In the genomic region with DNA sequence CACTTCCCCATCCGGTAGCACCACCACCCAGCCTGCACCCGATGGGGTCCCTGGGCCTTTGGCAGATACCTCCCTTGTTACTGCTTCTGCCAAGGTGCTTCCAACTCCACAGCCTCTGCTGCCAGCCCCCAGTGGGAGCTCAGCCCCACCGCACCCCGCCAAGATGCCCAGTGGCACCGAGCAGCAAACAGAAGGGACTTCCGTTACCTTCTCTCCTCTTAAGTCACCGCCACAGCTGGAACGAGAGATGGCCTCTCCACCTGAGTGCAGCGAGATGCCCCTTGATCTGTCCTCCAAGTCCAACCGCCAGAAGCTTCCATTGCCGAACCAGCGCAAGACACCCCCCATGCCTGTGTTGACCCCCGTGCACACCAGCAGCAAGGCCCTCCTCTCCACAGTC, we compare ENCODE assay signal across 21 cellular contexts. TPM values are rescaled to one million over a fixed set of nuclear protein-coding genes. Genes with fewer than 3 reads are reported as not detected.
DNase-seq lines count a peak whose midpoint lies in the region; ATAC-seq, FAIRE-seq and TF ChIP-seq lines count a peak whose summit lies in the region.
"Had no signal": no experiment of that assay in that cellular context is flagged by ENCODE, and none has a peak within 500 bp of the region (broad histone marks: within the 10 kb centered on the region; RNA-seq: fewer than 3 reads in every experiment).

No MANE protein-coding gene starts in this region.

- no peak overlapping the region for H3K18ac ChIP-seq in IMR-90 (ENCODE audit: low read depth, low read length)

- no peaks in the 10 kb centered on the region for H3K9me3 Mint-ChIP-seq in central memory CD8-positive, alpha-beta T cell
- H3K9me3 Mint-ChIP-seq: CD4-positive, alpha-beta T cell; CD8-positive, alpha-beta T cell had no signal

- no peaks in the 10 kb centered on the region for H3K9me3 ChIP-seq in IMR-90 (ENCODE audit: control insufficient read depth, insufficient read depth, low read length)
- H3K9me3 ChIP-seq in kidney (ENCODE audit: control insufficient read depth in 1 of 2, low read length in 2 of 2) = no peaks in the 10 kb centered on the region
- H3K9me3 ChIP-seq in GM23248 (ENCODE audit: low read depth) = no peaks in the 10 kb centered on the region
- H3K9me3 ChIP-seq in smooth muscle cell (replicated peaks; ENCODE audit: low read depth) = no peaks in the 10 kb centered on the region
- H3K9me3 ChIP-seq: BLaER1 treated with 17β-estradiol and CSF1 and Interleukin-3, amounts not matched to agents 10 nM and 100 nM; Caco-2 had no signal

- H3K9me2 ChIP-seq in GM23248 (ENCODE audit: insufficient read depth) = no peaks in the 10 kb centered on the region

- no peak for TF ChIP-seq RAD21 in IMR-90 (IDR thresholded peaks at IDR 0.05; ENCODE audit: low read length)

- no peak overlapping the region for H3K14ac ChIP-seq in IMR-90 (replicated peaks; ENCODE audit: low read depth, low read length)

- no peak overlapping the region for H3K9ac ChIP-seq in IMR-90 (ENCODE audit: low read depth, low read length)
- H3K9ac ChIP-seq in kidney (ENCODE audit: low read length in 2 of 2) = no peak overlapping the region
- H3K9ac ChIP-seq in GM23248 = no peak overlapping the region
- H3K9ac ChIP-seq in smooth muscle cell (ENCODE audit: low read depth) = no peak overlapping the region
- H3K9ac ChIP-seq: BLaER1 treated with 17β-estradiol and CSF1 and Interleukin-3, amounts not matched to agents 10 nM and 100 nM had no signal

- H3K27ac ChIP-seq in IMR-90 (ENCODE audit: insufficient read depth, low read length) (no peak overlapping the region), kidney (ENCODE audit: low read depth in 2 of 2, low read length in 2 of 2) (no peak overlapping the region), GM23248 (no peak overlapping the region), smooth muscle cell (ENCODE audit: low read depth) (no peak overlapping the region)
- H3K27ac ChIP-seq: BLaER1 treated with 17β-estradiol and CSF1 and Interleukin-3, amounts not matched to agents 10 nM and 100 nM; C4-2B had no signal

- H3K79me1 ChIP-seq in IMR-90 (ENCODE audit: low read depth in 1 of 2, low read length in 2 of 2) = no peaks in the 10 kb centered on the region; a peak in 1 of 4 replicates

- CTCF ChIA-PET in IMR-90 (lab: Yijun Ruan, JAX) = no interaction called here

- no peak for DNase-seq in IMR-90
- no peak for DNase-seq in central memory CD8-positive, alpha-beta T cell (ENCODE audit: low spot score in 2 of 2)
- DNase-seq in kidney = peak; percentile 56
- no peak for DNase-seq in GM23248
- no peak for DNase-seq in AML-193 (lab: John Stamatoyannopoulos, UW)
- DNase-seq in smooth muscle cell (lab: John Stamatoyannopoulos, UW; ENCODE audit: unreplicated experiment) = no peak
- DNase-seq: 8988T; ACHN; Caco-2; Calu3; CD4-positive, alpha-beta T cell; CD8-positive, alpha-beta T cell; DMS79 treated with DMSO at 0.1 percent for 48 hours; GF-D8 had no signal

- H2AK5ac ChIP-seq in IMR-90 (ENCODE audit: low read depth, low read length) = no peak overlapping the region

- no peak overlapping the region for H2AK9ac ChIP-seq in IMR-90 (replicated peaks; ENCODE audit: low read depth, low read length, poor library complexity)

- no peaks in the 10 kb centered on the region for H3K27me3 Mint-ChIP-seq in central memory CD8-positive, alpha-beta T cell
- H3K27me3 Mint-ChIP-seq: B cell; CD4-positive, alpha-beta T cell had no signal

- H3K4me1 ChIP-seq in IMR-90 (ENCODE audit: control insufficient read depth, insufficient read depth, low read length) = no peaks in the 10 kb centered on the region
- H3K4me1 ChIP-seq in kidney (ENCODE audit: control insufficient read depth in 1 of 2, insufficient read depth in 1 of 2, low read depth in 1 of 2, low read length in 2 of 2) = no peaks in the 10 kb centered on the region
- no peaks in the 10 kb centered on the region for H3K4me1 ChIP-seq in GM23248 (ENCODE audit: insufficient read depth)
- no peaks in the 10 kb centered on the region for H3K4me1 ChIP-seq in smooth muscle cell (ENCODE audit: low read depth)
- H3K4me1 ChIP-seq: Caco-2 had no signal

- no peaks in the 10 kb centered on the region for H4K20me1 ChIP-seq in IMR-90 (ENCODE audit: insufficient read depth, low read length)
- H4K20me1 ChIP-seq in GM23248 (ENCODE audit: insufficient read depth) = no peaks in the 10 kb centered on the region
- H4K20me1 ChIP-seq in smooth muscle cell (ENCODE audit: low read depth) = peaks cover 12% of the 10 kb centered on the region

- H3F3A ChIP-seq in GM23248 (ENCODE audit: insufficient read depth) (no peaks in the 10 kb centered on the region), smooth muscle cell (ENCODE audit: low read depth) (no peaks in the 10 kb centered on the region)

- H2BK5ac ChIP-seq in IMR-90 (ENCODE audit: low read depth, low read length, poor library complexity, severe bottlenecking) = no peak overlapping the region

- no peak overlapping the region for H4K91ac ChIP-seq in IMR-90 (ENCODE audit: insufficient read depth, low read depth, low read length)

- H4K5ac ChIP-seq in IMR-90 (ENCODE audit: low read depth, low read length) = no peak overlapping the region

- H2BK120ac ChIP-seq in IMR-90 (ENCODE audit: low read depth, low read length) = no peak overlapping the region

- no peak overlapping the region for H2BK15ac ChIP-seq in IMR-90 (ENCODE audit: low read depth, low read length)

- H3K23ac ChIP-seq in IMR-90 (ENCODE audit: low read depth, low read length) = no peak overlapping the region

- TF ChIP-seq CTCF in IMR-90 (conservative IDR thresholded peaks at IDR 0.05; ENCODE audit: low read depth, low read length) (no peak), kidney (IDR thresholded peaks at IDR 0.05; ENCODE audit: borderline replicate concordance, extremely low read depth, insufficient read depth) (no peak), smooth muscle cell (IDR thresholded peaks at IDR 0.05; ENCODE audit: borderline replicate concordance, insufficient read depth, poor library complexity, severe bottlenecking) (no peak)

- H3K79me2 ChIP-seq in GM23248 (ENCODE audit: insufficient read depth) (no peaks in the 10 kb centered on the region), smooth muscle cell (ENCODE audit: low read depth) (no peaks in the 10 kb centered on the region)

- no peak overlapping the region for H3K4ac ChIP-seq in IMR-90 (ENCODE audit: low read depth, low read length)

- FAIRE-seq in kidney (lab: Jason Lieb, UNC) = no peak
- FAIRE-seq: A204.1, D721Med, G401.6, GM12891 had no signal

- no peak for ATAC-seq in IMR-90 (ENCODE audit: low read depth)
- ATAC-seq in central memory CD8-positive, alpha-beta T cell (replicated peaks; ENCODE audit: extremely low read depth, poor library complexity, severe bottlenecking) = no peak
- ATAC-seq: CD8-positive, alpha-beta T cell had no signal

- TF ChIP-seq POLR2A in IMR-90 (IDR thresholded peaks at IDR 0.05; ENCODE audit: low read depth, low read length) = no peak

- POLR2A ChIA-PET in IMR-90 (lab: Charles Lee; ENCODE audit: unreplicated experiment) = no interaction called here

- H3K27ac Mint-ChIP-seq in central memory CD8-positive, alpha-beta T cell (ENCODE audit: low read depth) = peak overlapping the region; percentile 44
- H3K27ac Mint-ChIP-seq: B cell; CD4-positive, alpha-beta T cell; CD8-positive, alpha-beta T cell had no signal

- in situ Hi-C loops in IMR-90 (cut with MboI; ENCODE audit: low sequenced_read_pairs) = no loop called here
- in situ Hi-C loops in GM23248 (cut with MboI) = no loop called here

- peaks cover 7% of the 10 kb centered on the region; the same call in 1 of the 2 replicates for H3K36me3 ChIP-seq in IMR-90 (ENCODE audit: control insufficient read depth, insufficient read depth, low read length)
- peaks cover 0 to 5% of the 10 kb centered on the region in 2 donors for H3K36me3 ChIP-seq in kidney (ENCODE audit: control insufficient read depth in 1 of 2, insufficient read depth in 2 of 2, low read length in 2 of 2)
- no peaks in the 10 kb centered on the region for H3K36me3 ChIP-seq in GM23248 (ENCODE audit: low read depth)
- no peaks in the 10 kb centered on the region for H3K36me3 ChIP-seq in smooth muscle cell (ENCODE audit: low read depth)

- no peak overlapping the region for H3K4me3 ChIP-seq in IMR-90 (ENCODE audit: insufficient read depth, low read depth, low read length)
- H3K4me3 ChIP-seq in kidney (ENCODE audit: low read length in 2 of 2) = no peak overlapping the region
- no peak overlapping the region for H3K4me3 ChIP-seq in GM23248
- H3K4me3 ChIP-seq in smooth muscle cell = no peak overlapping the region
- H3K4me3 ChIP-seq: BLaER1 treated with 17β-estradiol and CSF1 and Interleukin-3, amounts not matched to agents 10 nM and 100 nM had no signal

- 88% methylated on average over 7 of the region's 13 CpGs; no CpG with 5 or more reads in 1 of the 2 experiments for WGBS in IMR-90 (ENCODE audit: extremely low coverage in 2 of 2, insufficient read length in 1 of 2), 2 experiments
- WGBS in GM23248 (ENCODE audit: low coverage in 1 of 2, low lambda C conversion rate in 2 of 2, missing lambda C conversion rate in 2 of 2), 2 experiments = 99 to 100% methylated on average over 9 to 12 of the region's 13 CpGs
- WGBS in smooth muscle cell (ENCODE audit: low lambda C conversion rate) = 97% methylated on average over 13 of the region's 13 CpGs

- dilution Hi-C loops in IMR-90 (cut with HindIII; ENCODE audit: low sequenced_read_pairs, unreplicated experiment) = no loop called here

- peaks cover 8% of the 10 kb centered on the region for H3K36me3 Mint-ChIP-seq in central memory CD8-positive, alpha-beta T cell (ENCODE audit: insufficient read depth)

- H3K9me1 ChIP-seq in IMR-90 (ENCODE audit: insufficient read depth, low read length) = no peaks in the 10 kb centered on the region

- BruUV-seq in IMR-90 (replicated peaks; lab: Mats Ljungman, UMichigan) = no TSS peak

- intact Hi-C loops in IMR-90 (cut with micrococcal nuclease) = no loop called here
- intact Hi-C loops in kidney (cut with DNase I) = no loop called here

- H3K4me2 ChIP-seq in IMR-90 (ENCODE audit: low read depth, low read length) (no peak overlapping the region), GM23248 (ENCODE audit: unreplicated experiment) (no peak overlapping the region), smooth muscle cell (no peak overlapping the region)
- H3K4me2 ChIP-seq: BLaER1 treated with 17β-estradiol and CSF1 and Interleukin-3, amounts not matched to agents 10 nM and 100 nM had no signal

- H2AFZ ChIP-seq in IMR-90 (replicated peaks; ENCODE audit: low read length, poor library complexity) = peak overlapping the region; percentile 32
- H2AFZ ChIP-seq in GM23248 = no peak overlapping the region
- no peak overlapping the region for H2AFZ ChIP-seq in smooth muscle cell (ENCODE audit: low read depth)

- peaks cover 5% of the 10 kb centered on the region for H3K4me1 Mint-ChIP-seq in central memory CD8-positive, alpha-beta T cell
- H3K4me1 Mint-ChIP-seq: B cell had no signal

- H3K27me3 ChIP-seq in IMR-90 (ENCODE audit: control insufficient read depth, insufficient read depth, low read length) = peaks cover 1% of the 10 kb centered on the region; the same call in 1 of the 2 replicates
- H3K27me3 ChIP-seq in GM23248 (replicated peaks; ENCODE audit: insufficient read depth) = no peaks in the 10 kb centered on the region
- no peaks in the 10 kb centered on the region for H3K27me3 ChIP-seq in smooth muscle cell (ENCODE audit: low read depth)

- no peak overlapping the region for H4K8ac ChIP-seq in IMR-90 (ENCODE audit: low read depth in 2 of 2, low read length in 2 of 2)

- H3K56ac ChIP-seq in IMR-90 (ENCODE audit: extremely low read depth, insufficient read depth, low read length) = no peak overlapping the region

- no peak overlapping the region for H2BK20ac ChIP-seq in IMR-90 (ENCODE audit: low read depth, low read length)

- no peak overlapping the region for H3K4me3 Mint-ChIP-seq in central memory CD8-positive, alpha-beta T cell
- H3K4me3 Mint-ChIP-seq: B cell; CD4-positive, alpha-beta T cell; CD8-positive, alpha-beta T cell had no signal

RNA-seq across cellular contexts. Expression of a gene that starts 31.9 kb away (rescaled TPM):
- total RNA-seq in IMR-90 (2012; rRNA removed) (0.28 and 0.54 TPM in 2 replicates), kidney (14.1 TPM), smooth muscle cell (3.0 TPM in 2 replicates)
- polyA plus RNA-seq in IMR-90 (2012; rRNA removed) (1.6 and 2.1 TPM in 2 replicates), kidney (ENCODE audit: insufficient read depth, low read depth, low replicate concordance) (3.9 TPM), GM23248 (2016; fragmentation: Nextera tagmentation; extraction: Ambion mirVana) (4.4 and 6.0 TPM in 2 replicates), smooth muscle cell (8.0 and 14.8 TPM in 2 replicates)
- 1.1 and 1.4 TPM in 2 replicates for polyA plus RNA-seq in IMR-90 (2012; cell fraction: cytosol; rRNA removed)
- polyA plus RNA-seq in IMR-90 (2012; cell fraction: nucleus; rRNA removed; ENCODE audit: low replicate concordance) = 2.8 and 3.2 TPM in 2 replicates
- 0.38 and 1.7 TPM in 2 replicates for total RNA-seq in GM23248 (2014; rRNA removed; shearing (Covaris generic))
